Comparison of ENCODE assay signal across 1 cellular context in the genomic region with DNA sequence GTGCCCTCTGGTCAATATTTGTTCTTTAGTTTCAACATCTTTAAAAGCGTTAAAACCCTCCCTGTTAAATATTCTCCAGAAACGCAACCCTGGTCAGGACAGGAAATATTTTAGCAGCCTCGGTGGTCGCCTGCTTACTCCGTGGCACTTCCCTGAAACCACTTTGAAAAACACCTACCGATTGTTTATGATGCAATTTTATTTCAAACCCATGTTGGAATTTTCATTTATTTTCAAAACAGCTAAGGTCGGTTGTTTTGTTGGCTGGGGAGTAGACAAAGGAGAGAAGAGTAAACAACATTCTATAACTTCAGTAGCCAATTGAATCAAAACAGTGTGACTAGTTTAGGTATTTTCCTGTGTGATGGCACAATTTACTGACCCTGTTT.
A peak's percentile ranks its signal among the peaks of the same experiment; 100 is the strongest.
TF ChIP-seq lines count a peak whose summit lies in the region.

No MANE protein-coding gene starts in this region.

TF ChIP-seq in HepG2, 621 proteins besides CTCF, POLR2A, EP300 and RAD21 (continued from another document):
- TF ChIP-seq, protein P1, sequence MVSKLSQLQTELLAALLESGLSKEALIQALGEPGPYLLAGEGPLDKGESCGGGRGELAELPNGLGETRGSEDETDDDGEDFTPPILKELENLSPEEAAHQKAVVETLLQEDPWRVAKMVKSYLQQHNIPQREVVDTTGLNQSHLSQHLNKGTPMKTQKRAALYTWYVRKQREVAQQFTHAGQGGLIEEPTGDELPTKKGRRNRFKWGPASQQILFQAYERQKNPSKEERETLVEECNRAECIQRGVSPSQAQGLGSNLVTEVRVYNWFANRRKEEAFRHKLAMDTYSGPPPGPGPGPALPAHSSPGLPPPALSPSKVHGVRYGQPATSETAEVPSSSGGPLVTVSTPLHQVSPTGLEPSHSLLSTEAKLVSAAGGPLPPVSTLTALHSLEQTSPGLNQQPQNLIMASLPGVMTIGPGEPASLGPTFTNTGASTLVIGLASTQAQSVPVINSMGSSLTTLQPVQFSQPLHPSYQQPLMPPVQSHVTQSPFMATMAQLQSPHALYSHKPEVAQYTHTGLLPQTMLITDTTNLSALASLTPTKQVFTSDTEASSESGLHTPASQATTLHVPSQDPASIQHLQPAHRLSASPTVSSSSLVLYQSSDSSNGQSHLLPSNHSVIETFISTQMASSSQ (IDR thresholded peaks at IDR 0.05; ENCODE audit: low read depth): peak; percentile 65
- TF ChIP-seq, protein P1 (CRISPR knock-in tag; IDR thresholded peaks at IDR 0.05; ENCODE audit: borderline replicate concordance): no peak
- peak; percentile 33; the same call in 1 of the 2 replicates for TF ChIP-seq CREM (IDR thresholded peaks at IDR 0.05)
- no peak for TF ChIP-seq CREM (CRISPR knock-in tag; IDR thresholded peaks at IDR 0.05)
- TF ChIP-seq NCOA2 (CRISPR knock-in tag; IDR thresholded peaks at IDR 0.05): peak; percentile 67; the same call in 1 of the 2 replicates
- TF ChIP-seq ZNF30 (CRISPR knock-in tag; IDR thresholded peaks at IDR 0.05): no peak
- TF ChIP-seq EHMT2 (IDR thresholded peaks at IDR 0.05; ENCODE audit: borderline replicate concordance, low read depth, low read length): no peak
- no peak for TF ChIP-seq PAF1 (CRISPR knock-in tag; IDR thresholded peaks at IDR 0.05)
- TF ChIP-seq SOX5 (CRISPR knock-in tag; IDR thresholded peaks at IDR 0.05; ENCODE audit: borderline replicate concordance): peak; percentile 63
- TF ChIP-seq, protein P2, sequence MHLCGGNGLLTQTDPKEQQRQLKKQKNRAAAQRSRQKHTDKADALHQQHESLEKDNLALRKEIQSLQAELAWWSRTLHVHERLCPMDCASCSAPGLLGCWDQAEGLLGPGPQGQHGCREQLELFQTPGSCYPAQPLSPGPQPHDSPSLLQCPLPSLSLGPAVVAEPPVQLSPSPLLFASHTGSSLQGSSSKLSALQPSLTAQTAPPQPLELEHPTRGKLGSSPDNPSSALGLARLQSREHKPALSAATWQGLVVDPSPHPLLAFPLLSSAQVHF (CRISPR knock-in tag; IDR thresholded peaks at IDR 0.05): no peak
- no peak for TF ChIP-seq ZNF768 (CRISPR knock-in tag; IDR thresholded peaks at IDR 0.05)
- TF ChIP-seq ZNF383 (CRISPR knock-in tag; IDR thresholded peaks at IDR 0.05; ENCODE audit: borderline replicate concordance): no peak
- TF ChIP-seq CEBPG (CRISPR knock-in tag; IDR thresholded peaks at IDR 0.05): peak; percentile 43; the same call in 1 of the 2 replicates
- TF ChIP-seq ZFP82 (CRISPR knock-in tag; IDR thresholded peaks at IDR 0.05; ENCODE audit: borderline replicate concordance): no peak
- peak; percentile 86; the same call in 1 of the 2 replicates for TF ChIP-seq ZNF335 (CRISPR knock-in tag; IDR thresholded peaks at IDR 0.05)
- no peak for TF ChIP-seq NAIF1 (CRISPR knock-in tag; IDR thresholded peaks at IDR 0.05; ENCODE audit: borderline replicate concordance)
- no peak for TF ChIP-seq FOSL1 (CRISPR knock-in tag; IDR thresholded peaks at IDR 0.05; ENCODE audit: borderline replicate concordance)
- TF ChIP-seq KLF16 (CRISPR knock-in tag; IDR thresholded peaks at IDR 0.05): no peak
- no peak for TF ChIP-seq HOXA7 (CRISPR knock-in tag; IDR thresholded peaks at IDR 0.05)
- TF ChIP-seq, protein P3, sequence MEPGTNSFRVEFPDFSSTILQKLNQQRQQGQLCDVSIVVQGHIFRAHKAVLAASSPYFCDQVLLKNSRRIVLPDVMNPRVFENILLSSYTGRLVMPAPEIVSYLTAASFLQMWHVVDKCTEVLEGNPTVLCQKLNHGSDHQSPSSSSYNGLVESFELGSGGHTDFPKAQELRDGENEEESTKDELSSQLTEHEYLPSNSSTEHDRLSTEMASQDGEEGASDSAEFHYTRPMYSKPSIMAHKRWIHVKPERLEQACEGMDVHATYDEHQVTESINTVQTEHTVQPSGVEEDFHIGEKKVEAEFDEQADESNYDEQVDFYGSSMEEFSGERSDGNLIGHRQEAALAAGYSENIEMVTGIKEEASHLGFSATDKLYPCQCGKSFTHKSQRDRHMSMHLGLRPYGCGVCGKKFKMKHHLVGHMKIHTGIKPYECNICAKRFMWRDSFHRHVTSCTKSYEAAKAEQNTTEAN (CRISPR knock-in tag; conservative IDR thresholded peaks at IDR 0.05): no peak
- no peak for TF ChIP-seq RELA (CRISPR knock-in tag; IDR thresholded peaks at IDR 0.05)
- TF ChIP-seq RARA (CRISPR knock-in tag; IDR thresholded peaks at IDR 0.05): no peak
- TF ChIP-seq ZNF766 (CRISPR knock-in tag; IDR thresholded peaks at IDR 0.05; ENCODE audit: borderline replicate concordance): no peak
- no peak for TF ChIP-seq GABPB1 (CRISPR knock-in tag; IDR thresholded peaks at IDR 0.05)
- TF ChIP-seq ZNF782 (CRISPR knock-in tag; IDR thresholded peaks at IDR 0.05; ENCODE audit: borderline replicate concordance): no peak
- no peak for TF ChIP-seq RBAK (CRISPR knock-in tag; IDR thresholded peaks at IDR 0.05)
- TF ChIP-seq ZNF232 (CRISPR knock-in tag; IDR thresholded peaks at IDR 0.05; ENCODE audit: borderline replicate concordance): no peak
- no peak for TF ChIP-seq ZNF101 (CRISPR knock-in tag; IDR thresholded peaks at IDR 0.05; ENCODE audit: borderline replicate concordance, low read depth)
- TF ChIP-seq, protein P4, sequence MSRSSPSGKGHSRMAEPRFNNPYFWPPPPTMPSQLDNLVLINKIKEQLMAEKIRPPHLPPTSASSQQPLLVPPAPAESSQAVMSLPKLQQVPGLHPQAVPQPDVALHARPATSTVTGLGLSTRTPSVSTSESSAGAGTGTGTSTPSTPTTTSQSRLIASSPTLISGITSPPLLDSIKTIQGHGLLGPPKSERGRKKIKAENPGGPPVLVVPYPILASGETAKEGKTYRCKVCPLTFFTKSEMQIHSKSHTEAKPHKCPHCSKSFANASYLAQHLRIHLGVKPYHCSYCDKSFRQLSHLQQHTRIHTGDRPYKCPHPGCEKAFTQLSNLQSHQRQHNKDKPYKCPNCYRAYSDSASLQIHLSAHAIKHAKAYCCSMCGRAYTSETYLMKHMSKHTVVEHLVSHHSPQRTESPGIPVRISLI (CRISPR knock-in tag; IDR thresholded peaks at IDR 0.05; ENCODE audit: borderline replicate concordance): no peak
- TF ChIP-seq BRCA1 (CRISPR knock-in tag; IDR thresholded peaks at IDR 0.05): no peak
- no peak for TF ChIP-seq SETDB1 (CRISPR knock-in tag; IDR thresholded peaks at IDR 0.05; ENCODE audit: borderline replicate concordance)
- no peak for TF ChIP-seq SP140L (CRISPR knock-in tag; IDR thresholded peaks at IDR 0.05; ENCODE audit: borderline replicate concordance)
- TF ChIP-seq, protein P5, sequence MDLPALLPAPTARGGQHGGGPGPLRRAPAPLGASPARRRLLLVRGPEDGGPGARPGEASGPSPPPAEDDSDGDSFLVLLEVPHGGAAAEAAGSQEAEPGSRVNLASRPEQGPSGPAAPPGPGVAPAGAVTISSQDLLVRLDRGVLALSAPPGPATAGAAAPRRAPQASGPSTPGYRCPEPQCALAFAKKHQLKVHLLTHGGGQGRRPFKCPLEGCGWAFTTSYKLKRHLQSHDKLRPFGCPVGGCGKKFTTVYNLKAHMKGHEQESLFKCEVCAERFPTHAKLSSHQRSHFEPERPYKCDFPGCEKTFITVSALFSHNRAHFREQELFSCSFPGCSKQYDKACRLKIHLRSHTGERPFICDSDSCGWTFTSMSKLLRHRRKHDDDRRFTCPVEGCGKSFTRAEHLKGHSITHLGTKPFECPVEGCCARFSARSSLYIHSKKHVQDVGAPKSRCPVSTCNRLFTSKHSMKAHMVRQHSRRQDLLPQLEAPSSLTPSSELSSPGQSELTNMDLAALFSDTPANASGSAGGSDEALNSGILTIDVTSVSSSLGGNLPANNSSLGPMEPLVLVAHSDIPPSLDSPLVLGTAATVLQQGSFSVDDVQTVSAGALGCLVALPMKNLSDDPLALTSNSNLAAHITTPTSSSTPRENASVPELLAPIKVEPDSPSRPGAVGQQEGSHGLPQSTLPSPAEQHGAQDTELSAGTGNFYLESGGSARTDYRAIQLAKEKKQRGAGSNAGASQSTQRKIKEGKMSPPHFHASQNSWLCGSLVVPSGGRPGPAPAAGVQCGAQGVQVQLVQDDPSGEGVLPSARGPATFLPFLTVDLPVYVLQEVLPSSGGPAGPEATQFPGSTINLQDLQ (CRISPR knock-in tag; IDR thresholded peaks at IDR 0.05): no peak
- TF ChIP-seq ZNF33A (CRISPR knock-in tag; IDR thresholded peaks at IDR 0.05; ENCODE audit: borderline replicate concordance): no peak
- TF ChIP-seq, protein P6, sequence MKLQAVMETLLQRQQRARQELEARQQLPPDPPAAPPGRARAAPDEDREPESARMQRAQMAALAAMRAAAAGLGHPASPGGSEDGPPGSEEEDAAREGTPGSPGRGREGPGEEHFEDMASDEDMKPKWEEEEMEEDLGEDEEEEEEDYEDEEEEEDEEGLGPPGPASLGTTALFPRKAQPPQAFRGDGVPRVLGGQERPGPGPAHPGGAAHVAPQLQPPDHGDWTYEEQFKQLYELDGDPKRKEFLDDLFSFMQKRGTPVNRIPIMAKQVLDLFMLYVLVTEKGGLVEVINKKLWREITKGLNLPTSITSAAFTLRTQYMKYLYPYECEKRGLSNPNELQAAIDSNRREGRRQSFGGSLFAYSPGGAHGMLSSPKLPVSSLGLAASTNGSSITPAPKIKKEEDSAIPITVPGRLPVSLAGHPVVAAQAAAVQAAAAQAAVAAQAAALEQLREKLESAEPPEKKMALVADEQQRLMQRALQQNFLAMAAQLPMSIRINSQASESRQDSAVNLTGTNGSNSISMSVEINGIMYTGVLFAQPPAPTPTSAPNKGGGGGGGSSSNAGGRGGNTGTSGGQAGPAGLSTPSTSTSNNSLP (IDR thresholded peaks at IDR 0.05; ENCODE audit: low read depth, low read length): peak; percentile 37; the same call in 1 of the 2 replicates
- 0 out of 2 replicates have a peak, but pooled peaks have one; percentile 1 for TF ChIP-seq STAG1 (CRISPR knock-in tag; IDR thresholded peaks at IDR 0.05)
- TF ChIP-seq, protein P7, sequence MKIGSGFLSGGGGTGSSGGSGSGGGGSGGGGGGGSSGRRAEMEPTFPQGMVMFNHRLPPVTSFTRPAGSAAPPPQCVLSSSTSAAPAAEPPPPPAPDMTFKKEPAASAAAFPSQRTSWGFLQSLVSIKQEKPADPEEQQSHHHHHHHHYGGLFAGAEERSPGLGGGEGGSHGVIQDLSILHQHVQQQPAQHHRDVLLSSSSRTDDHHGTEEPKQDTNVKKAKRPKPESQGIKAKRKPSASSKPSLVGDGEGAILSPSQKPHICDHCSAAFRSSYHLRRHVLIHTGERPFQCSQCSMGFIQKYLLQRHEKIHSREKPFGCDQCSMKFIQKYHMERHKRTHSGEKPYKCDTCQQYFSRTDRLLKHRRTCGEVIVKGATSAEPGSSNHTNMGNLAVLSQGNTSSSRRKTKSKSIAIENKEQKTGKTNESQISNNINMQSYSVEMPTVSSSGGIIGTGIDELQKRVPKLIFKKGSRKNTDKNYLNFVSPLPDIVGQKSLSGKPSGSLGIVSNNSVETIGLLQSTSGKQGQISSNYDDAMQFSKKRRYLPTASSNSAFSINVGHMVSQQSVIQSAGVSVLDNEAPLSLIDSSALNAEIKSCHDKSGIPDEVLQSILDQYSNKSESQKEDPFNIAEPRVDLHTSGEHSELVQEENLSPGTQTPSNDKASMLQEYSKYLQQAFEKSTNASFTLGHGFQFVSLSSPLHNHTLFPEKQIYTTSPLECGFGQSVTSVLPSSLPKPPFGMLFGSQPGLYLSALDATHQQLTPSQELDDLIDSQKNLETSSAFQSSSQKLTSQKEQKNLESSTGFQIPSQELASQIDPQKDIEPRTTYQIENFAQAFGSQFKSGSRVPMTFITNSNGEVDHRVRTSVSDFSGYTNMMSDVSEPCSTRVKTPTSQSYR (CRISPR knock-in tag; IDR thresholded peaks at IDR 0.05; ENCODE audit: borderline replicate concordance): 0 out of 2 replicates have a peak, but pooled peaks have one; percentile 6
- no peak for TF ChIP-seq ZNF253 (CRISPR knock-in tag; IDR thresholded peaks at IDR 0.05; ENCODE audit: borderline replicate concordance)
- TF ChIP-seq ZNF644 (CRISPR knock-in tag; IDR thresholded peaks at IDR 0.05; ENCODE audit: low read depth): no peak
- TF ChIP-seq, protein P8, sequence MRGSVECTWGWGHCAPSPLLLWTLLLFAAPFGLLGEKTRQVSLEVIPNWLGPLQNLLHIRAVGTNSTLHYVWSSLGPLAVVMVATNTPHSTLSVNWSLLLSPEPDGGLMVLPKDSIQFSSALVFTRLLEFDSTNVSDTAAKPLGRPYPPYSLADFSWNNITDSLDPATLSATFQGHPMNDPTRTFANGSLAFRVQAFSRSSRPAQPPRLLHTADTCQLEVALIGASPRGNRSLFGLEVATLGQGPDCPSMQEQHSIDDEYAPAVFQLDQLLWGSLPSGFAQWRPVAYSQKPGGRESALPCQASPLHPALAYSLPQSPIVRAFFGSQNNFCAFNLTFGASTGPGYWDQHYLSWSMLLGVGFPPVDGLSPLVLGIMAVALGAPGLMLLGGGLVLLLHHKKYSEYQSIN (CRISPR knock-in tag; IDR thresholded peaks at IDR 0.05; ENCODE audit: borderline replicate concordance): no peak
- no peak for TF ChIP-seq ZNF282 (IDR thresholded peaks at IDR 0.05; ENCODE audit: partially characterized antibody)
- TF ChIP-seq ZBTB7B (CRISPR knock-in tag; IDR thresholded peaks at IDR 0.05): 0 out of 2 replicates have a peak, but pooled peaks have one; percentile 30
- TF ChIP-seq RFX3 (CRISPR knock-in tag; IDR thresholded peaks at IDR 0.05): no peak
- no peak for TF ChIP-seq ZNF572 (CRISPR knock-in tag; IDR thresholded peaks at IDR 0.05)
- no peak for TF ChIP-seq ZNF850 (CRISPR knock-in tag; conservative IDR thresholded peaks at IDR 0.05)
- 0 out of 2 replicates have a peak, but pooled peaks have one; percentile 13 for TF ChIP-seq GFI1 (CRISPR knock-in tag; IDR thresholded peaks at IDR 0.05; ENCODE audit: borderline replicate concordance)
- no peak for TF ChIP-seq ZNF558 (CRISPR knock-in tag; IDR thresholded peaks at IDR 0.05; ENCODE audit: borderline replicate concordance)
- TF ChIP-seq SAP130 (CRISPR knock-in tag; IDR thresholded peaks at IDR 0.05; ENCODE audit: low read depth): peak; percentile 7; the same call in 1 of the 2 replicates
